Comparison of ENCODE assay signal across 7 cellular contexts in the genomic region with DNA sequence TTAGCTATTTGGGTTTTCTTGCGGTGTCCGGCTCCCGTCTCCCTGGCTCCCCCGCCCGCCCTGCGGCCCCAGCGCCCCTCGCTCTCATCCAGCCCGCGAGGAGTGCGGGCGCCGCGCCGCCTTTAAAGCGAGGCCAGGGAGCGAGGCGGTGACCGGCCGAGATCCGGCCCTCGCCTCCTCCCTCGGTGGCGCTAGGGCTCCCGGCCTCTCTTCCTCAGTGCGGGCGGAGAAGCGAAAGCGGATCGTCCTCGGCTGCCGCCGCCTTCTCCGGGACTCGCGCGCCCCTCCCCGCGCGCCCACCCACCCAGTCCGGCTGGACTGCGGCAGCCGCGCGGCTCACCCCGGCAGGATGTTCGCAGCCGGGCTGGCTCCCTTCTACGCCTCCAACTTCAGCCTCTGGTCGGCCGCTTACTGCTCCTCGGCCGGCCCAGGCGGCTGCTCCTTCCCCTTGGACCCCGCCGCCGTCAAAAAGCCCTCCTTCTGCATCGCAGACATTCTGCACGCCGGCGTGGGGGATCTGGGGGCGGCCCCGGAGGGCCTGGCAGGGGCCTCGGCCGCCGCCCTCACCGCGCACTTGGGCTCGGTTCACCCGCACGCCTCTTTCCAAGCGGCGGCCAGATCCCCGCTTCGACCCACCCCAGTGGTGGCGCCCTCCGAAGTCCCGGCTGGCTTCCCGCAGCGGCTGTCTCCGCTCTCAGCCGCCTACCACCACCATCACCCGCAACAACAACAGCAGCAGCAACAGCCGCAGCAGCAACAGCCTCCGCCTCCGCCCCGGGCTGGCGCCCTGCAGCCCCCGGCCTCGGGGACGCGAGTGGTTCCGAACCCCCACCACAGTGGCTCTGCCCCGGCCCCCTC. TPM values are rescaled to one million over a fixed set of nuclear protein-coding genes. Genes with fewer than 3 reads are reported as not detected.
DNase-seq lines count a peak whose midpoint lies in the region; ATAC-seq and TF ChIP-seq lines count a peak whose summit lies in the region.

No MANE protein-coding gene starts in this region.

- ATAC-seq in GM19351 (IDR thresholded peaks at IDR 0.05; ENCODE audit: unreplicated experiment): peak; percentile 43
- peak; percentile 49 for ATAC-seq in foreskin keratinocyte

- no peak overlapping the region for H4K91ac ChIP-seq in neuronal stem cell (ENCODE audit: low read depth, low read length, poor library complexity)

- no peak overlapping the region for H2BK15ac ChIP-seq in neuronal stem cell (ENCODE audit: low read length)

- H3K4me1 ChIP-seq in foreskin keratinocyte: no peaks in the 10 kb centered on the region
- H3K4me1 ChIP-seq in neuronal stem cell (ENCODE audit: control insufficient read depth in 2 of 2, insufficient read depth in 1 of 2, low read depth in 1 of 2, low read length in 2 of 2): peaks cover 7 to 14% of the 10 kb centered on the region in 2 donors

- no peak overlapping the region for H4K8ac ChIP-seq in neuronal stem cell (ENCODE audit: low read depth, low read length)

- H2BK12ac ChIP-seq in neuronal stem cell (ENCODE audit: low read length): no peak overlapping the region

- H3K18ac ChIP-seq in neuronal stem cell (ENCODE audit: low read length): peak overlapping the region; percentile 42

- H3K4ac ChIP-seq in neuronal stem cell (ENCODE audit: low read length): no peak overlapping the region

- H3K79me1 ChIP-seq in neuronal stem cell (ENCODE audit: low read depth, low read length): no peaks in the 10 kb centered on the region

- no peak overlapping the region for H2BK5ac ChIP-seq in neuronal stem cell (ENCODE audit: low read length)

- H3K4me3 ChIP-seq in HL-60 (replicated peaks; ENCODE audit: insufficient read depth, low read length) (peak overlapping the region; percentile 72), neuronal stem cell (ENCODE audit: low read length in 2 of 2) (peak overlapping the region; percentile 40 to 71)

- peak overlapping the region; percentile 74 for H3K9ac ChIP-seq in neuronal stem cell (ENCODE audit: low read depth, low read length, poor library complexity)

- WGBS in neuronal stem cell (ENCODE audit: extremely low coverage in 2 of 2, insufficient read length in 2 of 2, insufficient replicate concordance in 1 of 2), 2 donors: no CpG with 5 or more reads among the region's 94 CpGs

- no peak overlapping the region for H2AK5ac ChIP-seq in neuronal stem cell (ENCODE audit: low read depth, low read length)

- peaks cover 0 to 3% of the 10 kb centered on the region in 2 donors for H3K9me3 ChIP-seq in neuronal stem cell (replicated peaks in 1 of 2; ENCODE audit: control insufficient read depth in 2 of 2, insufficient read depth in 1 of 2, low read depth in 1 of 2, low read length in 2 of 2)

- H3K4me2 ChIP-seq in neuronal stem cell (ENCODE audit: insufficient read depth, low read length, poor library complexity, severe bottlenecking): peak overlapping the region; percentile 94

- DNase-seq in DMS153 treated with DMSO at 0.1 percent for 48 hours (lab: John Stamatoyannopoulos, UW; ENCODE audit: unreplicated experiment) (peak; percentile 49), HL-60 (ENCODE audit: low read depth in 1 of 2, low spot score in 1 of 2) (peak in 1 of 2 experiments; percentile 45), foreskin keratinocyte (no peak), neuronal stem cell (ENCODE audit: low spot score) (no peak)
- no peak for DNase-seq in NK-92 treated with Interleukin-12 subunit alpha and Interleukin-12 subunit beta, amount 100 ng/mL, for 24 hours (lab: John Stamatoyannopoulos, UW)

- TF ChIP-seq CTCF in HL-60 (IDR thresholded peaks at IDR 0.05; ENCODE audit: insufficient read depth, low read length): no peak
- 0 out of 2 replicates have a peak, but pooled peaks have one; percentile 27 for TF ChIP-seq CTCF in VCaP (conservative IDR thresholded peaks at IDR 0.05)
- no peak for TF ChIP-seq CTCF in foreskin keratinocyte (conservative IDR thresholded peaks at IDR 0.05)

- no peaks in the 10 kb centered on the region for H3K36me3 ChIP-seq in neuronal stem cell (replicated peaks in 1 of 2; ENCODE audit: control insufficient read depth in 2 of 2, insufficient read depth in 2 of 2, low read length in 2 of 2)

- H3K27ac ChIP-seq in HL-60 (replicated peaks): peak overlapping the region; percentile 97
- peak overlapping the region; percentile 66 for H3K27ac ChIP-seq in VCaP
- H3K27ac ChIP-seq in foreskin keratinocyte: no peak overlapping the region
- H3K27ac ChIP-seq in neuronal stem cell (replicated peaks; ENCODE audit: low read length): no peak overlapping the region

- H3K14ac ChIP-seq in neuronal stem cell (ENCODE audit: low read length): no peak overlapping the region

- no peak overlapping the region for H2BK120ac ChIP-seq in neuronal stem cell (ENCODE audit: low read depth, low read length)

- peak overlapping the region; percentile 80 for H3K23ac ChIP-seq in neuronal stem cell (ENCODE audit: low read depth, low read length, poor library complexity)

- H2AFZ ChIP-seq in neuronal stem cell (ENCODE audit: low read length): peak overlapping the region; percentile 96

- no peaks in the 10 kb centered on the region for H3K27me3 ChIP-seq in HL-60 (ENCODE audit: insufficient read depth, poor library complexity, severe bottlenecking)
- H3K27me3 ChIP-seq in foreskin keratinocyte: peaks cover 100% of the 10 kb centered on the region
- H3K27me3 ChIP-seq in neuronal stem cell (ENCODE audit: control insufficient read depth in 3 of 3, insufficient read depth in 3 of 3, low read depth in 1 of 3, low read length in 3 of 3): peaks cover 65 to 99% (median 98%) of the 10 kb centered on the region in 3 experiments

RNA-seq across cellular contexts. Expression of a gene that starts 0.5 kb away (rescaled TPM):
- total RNA-seq in foreskin keratinocyte: not detected in 2 replicates
- not detected in 2 replicates for polyA plus RNA-seq in foreskin keratinocyte
- polyA plus RNA-seq in neuronal stem cell (2013, experiment 1 of 2): 0.06 TPM
- 0.06 TPM for polyA plus RNA-seq in neuronal stem cell (2013, experiment 2 of 2)

Comparison
In these comparisons a context has a peak if more than half of its experiments do, and no peak if none do; other contexts are left out.
1. H3K27ac ChIP-seq: peak in HL-60 (single experiment) and VCaP (single experiment); none in foreskin keratinocyte (single experiment) and neuronal stem cell (single experiment).